In the genomic region with DNA sequence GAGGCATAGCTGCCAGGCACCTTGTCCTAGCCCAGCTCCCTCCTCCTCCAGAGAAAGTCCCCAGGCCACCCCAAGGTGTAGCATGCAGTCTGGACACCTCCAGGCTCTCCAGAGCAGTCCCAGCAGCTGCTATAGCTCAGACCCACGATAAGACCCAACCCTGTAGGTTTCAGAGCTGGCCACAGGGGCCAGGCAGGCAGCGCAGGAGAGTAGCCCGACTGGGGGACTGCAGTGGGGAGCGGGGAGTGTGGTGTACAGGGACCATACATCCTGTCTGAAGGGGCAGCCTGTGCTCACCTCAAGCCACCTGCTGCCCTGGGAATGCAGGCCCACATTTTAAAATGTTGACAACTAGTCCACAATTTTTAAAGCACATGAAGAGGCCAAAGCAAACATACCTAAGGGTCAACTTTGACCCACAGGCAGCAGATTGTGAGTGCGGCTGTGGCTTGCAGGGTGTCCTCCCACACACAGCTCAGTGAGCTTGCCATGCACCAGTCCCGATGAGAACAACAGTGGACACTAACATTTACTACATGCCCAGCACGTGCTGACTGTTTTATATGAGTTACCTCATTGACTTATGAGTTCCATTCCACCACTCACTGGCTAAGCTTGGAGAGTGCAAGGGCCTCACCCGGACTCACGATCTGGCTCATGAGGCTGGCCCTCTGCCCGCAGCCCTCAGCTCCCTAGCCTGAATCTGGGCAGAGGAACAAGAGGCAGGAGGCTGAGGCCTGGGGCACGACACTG, we compare ENCODE assay signal across 1 cellular context.
TF ChIP-seq lines count a peak whose summit lies in the region.

No MANE protein-coding gene starts in this region.

TF ChIP-seq in HepG2, 621 proteins besides CTCF, POLR2A, EP300 and RAD21 (continued from another document and continues in another):
- TF ChIP-seq SOX13 (IDR thresholded peaks at IDR 0.05) (no peak), SOX13 (CRISPR knock-in tag; conservative IDR thresholded peaks at IDR 0.05 in 1 of 2, IDR thresholded peaks at IDR 0.05 in 1 of 2) (peak in 1 of 2 experiments; percentile 56; a peak in 2 of 4 replicates), ZKSCAN1 (IDR thresholded peaks at IDR 0.05; ENCODE audit: low read length) (no peak), MED8 (CRISPR knock-in tag; IDR thresholded peaks at IDR 0.05; ENCODE audit: insufficient replicate concordance) (no peak), MEF2D (CRISPR knock-in tag; IDR thresholded peaks at IDR 0.05) (no peak), RARG (CRISPR knock-in tag; IDR thresholded peaks at IDR 0.05; ENCODE audit: low read depth) (no peak), POLR2G (IDR thresholded peaks at IDR 0.05; ENCODE audit: low read depth, low read length) (no peak), MBD4 (IDR thresholded peaks at IDR 0.05; ENCODE audit: borderline replicate concordance, low read length) (no peak), ZSCAN31 (CRISPR knock-in tag; IDR thresholded peaks at IDR 0.05; ENCODE audit: low read depth) (peak; percentile 64; the same call in 1 of the 2 replicates), RBAK (CRISPR knock-in tag; IDR thresholded peaks at IDR 0.05) (no peak), ELF3 (CRISPR knock-in tag; IDR thresholded peaks at IDR 0.05) (0 out of 2 replicates have a peak, but pooled peaks have one; percentile 28), ZFX (CRISPR knock-in tag; IDR thresholded peaks at IDR 0.05; ENCODE audit: low read depth) (peak; percentile 69), NFYB (CRISPR knock-in tag; IDR thresholded peaks at IDR 0.05) (no peak), ZNF350 (CRISPR knock-in tag; IDR thresholded peaks at IDR 0.05; ENCODE audit: borderline replicate concordance, low read depth) (peak; percentile 63; the same call in 1 of the 2 replicates), YEATS4 (CRISPR knock-in tag; IDR thresholded peaks at IDR 0.05; ENCODE audit: borderline replicate concordance) (0 out of 2 replicates have a peak, but pooled peaks have one; percentile 27), ZNF780A (CRISPR knock-in tag; IDR thresholded peaks at IDR 0.05) (no peak), NCOA2 (CRISPR knock-in tag; IDR thresholded peaks at IDR 0.05) (peak; percentile 45), ATF7 (IDR thresholded peaks at IDR 0.05) (no peak), ATF7 (CRISPR knock-in tag; IDR thresholded peaks at IDR 0.05) (peak; percentile 18; the same call in 1 of the 2 replicates), NBN (conservative IDR thresholded peaks at IDR 0.05) (no peak), NFE2L2 (IDR thresholded peaks at IDR 0.05; ENCODE audit: low read length) (no peak), SAP130 (CRISPR knock-in tag; IDR thresholded peaks at IDR 0.05; ENCODE audit: low read depth) (peak; percentile 58), ARNT (IDR thresholded peaks at IDR 0.05) (no peak), CEBPB (IDR thresholded peaks at IDR 0.05; ENCODE audit: borderline replicate concordance, low read depth, low read length) (no peak), FOXO1 (CRISPR knock-in tag; IDR thresholded peaks at IDR 0.05) (no peak; the same call in 1 of the 2 replicates), JUN (CRISPR knock-in tag; IDR thresholded peaks at IDR 0.05) (no peak), SP5 (CRISPR knock-in tag; IDR thresholded peaks at IDR 0.05; ENCODE audit: borderline replicate concordance, low read depth) (no peak), ELF1 (CRISPR knock-in tag; IDR thresholded peaks at IDR 0.05) (no peak), IRX3 (CRISPR knock-in tag; IDR thresholded peaks at IDR 0.05; ENCODE audit: borderline replicate concordance, low read depth) (no peak), ZNF382 (CRISPR knock-in tag; IDR thresholded peaks at IDR 0.05; ENCODE audit: borderline replicate concordance) (no peak), HDAC2 (CRISPR knock-in tag; IDR thresholded peaks at IDR 0.05) (peak; percentile 52; the same call in 1 of the 2 replicates), SOX5 (CRISPR knock-in tag; IDR thresholded peaks at IDR 0.05; ENCODE audit: borderline replicate concordance) (peak; percentile 67), PLRG1 (conservative IDR thresholded peaks at IDR 0.05) (no peak), ETV5 (CRISPR knock-in tag; IDR thresholded peaks at IDR 0.05; ENCODE audit: borderline replicate concordance) (no peak; the same call in 1 of the 2 replicates)
- TF ChIP-seq, protein P1, sequence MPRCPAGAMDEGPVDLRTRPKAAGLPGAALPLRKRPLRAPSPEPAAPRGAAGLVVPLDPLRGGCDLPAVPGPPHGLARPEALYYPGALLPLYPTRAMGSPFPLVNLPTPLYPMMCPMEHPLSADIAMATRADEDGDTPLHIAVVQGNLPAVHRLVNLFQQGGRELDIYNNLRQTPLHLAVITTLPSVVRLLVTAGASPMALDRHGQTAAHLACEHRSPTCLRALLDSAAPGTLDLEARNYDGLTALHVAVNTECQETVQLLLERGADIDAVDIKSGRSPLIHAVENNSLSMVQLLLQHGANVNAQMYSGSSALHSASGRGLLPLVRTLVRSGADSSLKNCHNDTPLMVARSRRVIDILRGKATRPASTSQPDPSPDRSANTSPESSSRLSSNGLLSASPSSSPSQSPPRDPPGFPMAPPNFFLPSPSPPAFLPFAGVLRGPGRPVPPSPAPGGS (CRISPR knock-in tag; IDR thresholded peaks at IDR 0.05), result 0 out of 2 replicates have a peak, but pooled peaks have one; percentile 64
- TF ChIP-seq, protein P2, sequence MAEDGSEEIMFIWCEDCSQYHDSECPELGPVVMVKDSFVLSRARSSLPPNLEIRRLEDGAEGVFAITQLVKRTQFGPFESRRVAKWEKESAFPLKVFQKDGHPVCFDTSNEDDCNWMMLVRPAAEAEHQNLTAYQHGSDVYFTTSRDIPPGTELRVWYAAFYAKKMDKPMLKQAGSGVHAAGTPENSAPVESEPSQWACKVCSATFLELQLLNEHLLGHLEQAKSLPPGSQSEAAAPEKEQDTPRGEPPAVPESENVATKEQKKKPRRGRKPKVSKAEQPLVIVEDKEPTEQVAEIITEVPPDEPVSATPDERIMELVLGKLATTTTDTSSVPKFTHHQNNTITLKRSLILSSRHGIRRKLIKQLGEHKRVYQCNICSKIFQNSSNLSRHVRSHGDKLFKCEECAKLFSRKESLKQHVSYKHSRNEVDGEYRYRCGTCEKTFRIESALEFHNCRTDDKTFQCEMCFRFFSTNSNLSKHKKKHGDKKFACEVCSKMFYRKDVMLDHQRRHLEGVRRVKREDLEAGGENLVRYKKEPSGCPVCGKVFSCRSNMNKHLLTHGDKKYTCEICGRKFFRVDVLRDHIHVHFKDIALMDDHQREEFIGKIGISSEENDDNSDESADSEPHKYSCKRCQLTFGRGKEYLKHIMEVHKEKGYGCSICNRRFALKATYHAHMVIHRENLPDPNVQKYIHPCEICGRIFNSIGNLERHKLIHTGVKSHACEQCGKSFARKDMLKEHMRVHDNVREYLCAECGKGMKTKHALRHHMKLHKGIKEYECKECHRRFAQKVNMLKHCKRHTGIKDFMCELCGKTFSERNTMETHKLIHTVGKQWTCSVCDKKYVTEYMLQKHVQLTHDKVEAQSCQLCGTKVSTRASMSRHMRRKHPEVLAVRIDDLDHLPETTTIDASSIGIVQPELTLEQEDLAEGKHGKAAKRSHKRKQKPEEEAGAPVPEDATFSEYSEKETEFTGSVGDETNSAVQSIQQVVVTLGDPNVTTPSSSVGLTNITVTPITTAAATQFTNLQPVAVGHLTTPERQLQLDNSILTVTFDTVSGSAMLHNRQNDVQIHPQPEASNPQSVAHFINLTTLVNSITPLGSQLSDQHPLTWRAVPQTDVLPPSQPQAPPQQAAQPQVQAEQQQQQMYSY (CRISPR knock-in tag; IDR thresholded peaks at IDR 0.05), result no peak
- TF ChIP-seq, protein P3, sequence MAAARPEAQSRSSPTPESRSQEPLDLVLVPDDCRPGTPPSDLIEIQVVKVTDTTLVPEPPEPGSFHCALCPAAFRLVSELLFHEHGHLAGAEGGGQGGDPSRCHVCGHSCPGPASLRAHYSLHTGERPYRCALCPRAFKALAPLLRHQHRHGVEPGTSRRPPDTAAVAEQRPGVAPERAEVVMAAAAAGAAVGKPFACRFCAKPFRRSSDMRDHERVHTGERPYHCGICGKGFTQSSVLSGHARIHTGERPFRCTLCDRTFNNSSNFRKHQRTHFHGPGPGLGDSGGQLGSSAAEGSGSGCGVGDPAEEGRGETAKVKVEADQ (CRISPR knock-in tag; IDR thresholded peaks at IDR 0.05; ENCODE audit: borderline replicate concordance), result no peak
- TF ChIP-seq, protein P4, sequence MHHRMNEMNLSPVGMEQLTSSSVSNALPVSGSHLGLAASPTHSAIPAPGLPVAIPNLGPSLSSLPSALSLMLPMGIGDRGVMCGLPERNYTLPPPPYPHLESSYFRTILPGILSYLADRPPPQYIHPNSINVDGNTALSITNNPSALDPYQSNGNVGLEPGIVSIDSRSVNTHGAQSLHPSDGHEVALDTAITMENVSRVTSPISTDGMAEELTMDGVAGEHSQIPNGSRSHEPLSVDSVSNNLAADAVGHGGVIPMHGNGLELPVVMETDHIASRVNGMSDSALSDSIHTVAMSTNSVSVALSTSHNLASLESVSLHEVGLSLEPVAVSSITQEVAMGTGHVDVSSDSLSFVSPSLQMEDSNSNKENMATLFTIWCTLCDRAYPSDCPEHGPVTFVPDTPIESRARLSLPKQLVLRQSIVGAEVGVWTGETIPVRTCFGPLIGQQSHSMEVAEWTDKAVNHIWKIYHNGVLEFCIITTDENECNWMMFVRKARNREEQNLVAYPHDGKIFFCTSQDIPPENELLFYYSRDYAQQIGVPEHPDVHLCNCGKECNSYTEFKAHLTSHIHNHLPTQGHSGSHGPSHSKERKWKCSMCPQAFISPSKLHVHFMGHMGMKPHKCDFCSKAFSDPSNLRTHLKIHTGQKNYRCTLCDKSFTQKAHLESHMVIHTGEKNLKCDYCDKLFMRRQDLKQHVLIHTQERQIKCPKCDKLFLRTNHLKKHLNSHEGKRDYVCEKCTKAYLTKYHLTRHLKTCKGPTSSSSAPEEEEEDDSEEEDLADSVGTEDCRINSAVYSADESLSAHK (CRISPR knock-in tag; IDR thresholded peaks at IDR 0.05; ENCODE audit: borderline replicate concordance), result no peak
- TF ChIP-seq, protein P5, sequence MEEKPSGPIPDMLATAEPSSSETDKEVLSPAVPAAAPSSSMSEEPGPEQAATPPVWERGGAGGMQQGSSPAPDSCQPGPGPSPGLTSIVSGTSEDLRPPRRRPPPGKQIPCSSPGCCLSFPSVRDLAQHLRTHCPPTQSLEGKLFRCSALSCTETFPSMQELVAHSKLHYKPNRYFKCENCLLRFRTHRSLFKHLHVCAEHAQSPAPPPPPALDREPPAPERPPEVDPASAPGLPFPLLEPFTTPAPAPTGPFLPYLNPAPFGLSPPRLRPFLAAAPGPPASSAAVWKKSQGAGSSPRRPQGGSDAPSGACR (CRISPR knock-in tag; IDR thresholded peaks at IDR 0.05), result no peak
- TF ChIP-seq, protein P6, sequence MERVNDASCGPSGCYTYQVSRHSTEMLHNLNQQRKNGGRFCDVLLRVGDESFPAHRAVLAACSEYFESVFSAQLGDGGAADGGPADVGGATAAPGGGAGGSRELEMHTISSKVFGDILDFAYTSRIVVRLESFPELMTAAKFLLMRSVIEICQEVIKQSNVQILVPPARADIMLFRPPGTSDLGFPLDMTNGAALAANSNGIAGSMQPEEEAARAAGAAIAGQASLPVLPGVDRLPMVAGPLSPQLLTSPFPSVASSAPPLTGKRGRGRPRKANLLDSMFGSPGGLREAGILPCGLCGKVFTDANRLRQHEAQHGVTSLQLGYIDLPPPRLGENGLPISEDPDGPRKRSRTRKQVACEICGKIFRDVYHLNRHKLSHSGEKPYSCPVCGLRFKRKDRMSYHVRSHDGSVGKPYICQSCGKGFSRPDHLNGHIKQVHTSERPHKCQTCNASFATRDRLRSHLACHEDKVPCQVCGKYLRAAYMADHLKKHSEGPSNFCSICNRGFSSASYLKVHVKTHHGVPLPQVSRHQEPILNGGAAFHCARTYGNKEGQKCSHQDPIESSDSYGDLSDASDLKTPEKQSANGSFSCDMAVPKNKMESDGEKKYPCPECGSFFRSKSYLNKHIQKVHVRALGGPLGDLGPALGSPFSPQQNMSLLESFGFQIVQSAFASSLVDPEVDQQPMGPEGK (CRISPR knock-in tag; IDR thresholded peaks at IDR 0.05), result 0 out of 2 replicates have a peak, but pooled peaks have one; percentile 39
- TF ChIP-seq, protein P7, sequence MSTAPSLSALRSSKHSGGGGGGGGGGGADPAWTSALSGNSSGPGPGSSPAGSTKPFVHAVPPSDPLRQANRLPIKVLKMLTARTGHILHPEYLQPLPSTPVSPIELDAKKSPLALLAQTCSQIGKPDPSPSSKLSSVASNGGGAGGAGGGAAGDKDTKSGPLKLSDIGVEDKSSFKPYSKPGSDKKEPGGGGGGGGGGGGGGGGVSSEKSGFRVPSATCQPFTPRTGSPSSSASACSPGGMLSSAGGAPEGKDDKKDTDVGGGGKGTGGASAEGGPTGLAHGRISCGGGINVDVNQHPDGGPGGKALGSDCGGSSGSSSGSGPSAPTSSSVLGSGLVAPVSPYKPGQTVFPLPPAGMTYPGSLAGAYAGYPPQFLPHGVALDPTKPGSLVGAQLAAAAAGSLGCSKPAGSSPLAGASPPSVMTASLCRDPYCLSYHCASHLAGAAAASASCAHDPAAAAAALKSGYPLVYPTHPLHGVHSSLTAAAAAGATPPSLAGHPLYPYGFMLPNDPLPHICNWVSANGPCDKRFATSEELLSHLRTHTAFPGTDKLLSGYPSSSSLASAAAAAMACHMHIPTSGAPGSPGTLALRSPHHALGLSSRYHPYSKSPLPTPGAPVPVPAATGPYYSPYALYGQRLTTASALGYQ (CRISPR knock-in tag; IDR thresholded peaks at IDR 0.05), result no peak
- TF ChIP-seq, protein P8, sequence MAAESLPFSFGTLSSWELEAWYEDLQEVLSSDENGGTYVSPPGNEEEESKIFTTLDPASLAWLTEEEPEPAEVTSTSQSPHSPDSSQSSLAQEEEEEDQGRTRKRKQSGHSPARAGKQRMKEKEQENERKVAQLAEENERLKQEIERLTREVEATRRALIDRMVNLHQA (CRISPR knock-in tag; IDR thresholded peaks at IDR 0.05), result no peak
- TF ChIP-seq, protein P9, sequence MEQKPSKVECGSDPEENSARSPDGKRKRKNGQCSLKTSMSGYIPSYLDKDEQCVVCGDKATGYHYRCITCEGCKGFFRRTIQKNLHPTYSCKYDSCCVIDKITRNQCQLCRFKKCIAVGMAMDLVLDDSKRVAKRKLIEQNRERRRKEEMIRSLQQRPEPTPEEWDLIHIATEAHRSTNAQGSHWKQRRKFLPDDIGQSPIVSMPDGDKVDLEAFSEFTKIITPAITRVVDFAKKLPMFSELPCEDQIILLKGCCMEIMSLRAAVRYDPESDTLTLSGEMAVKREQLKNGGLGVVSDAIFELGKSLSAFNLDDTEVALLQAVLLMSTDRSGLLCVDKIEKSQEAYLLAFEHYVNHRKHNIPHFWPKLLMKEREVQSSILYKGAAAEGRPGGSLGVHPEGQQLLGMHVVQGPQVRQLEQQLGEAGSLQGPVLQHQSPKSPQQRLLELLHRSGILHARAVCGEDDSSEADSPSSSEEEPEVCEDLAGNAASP (CRISPR knock-in tag; IDR thresholded peaks at IDR 0.05; ENCODE audit: borderline replicate concordance), result peak; percentile 77; the same call in 1 of the 2 replicates
- TF ChIP-seq, protein P10, sequence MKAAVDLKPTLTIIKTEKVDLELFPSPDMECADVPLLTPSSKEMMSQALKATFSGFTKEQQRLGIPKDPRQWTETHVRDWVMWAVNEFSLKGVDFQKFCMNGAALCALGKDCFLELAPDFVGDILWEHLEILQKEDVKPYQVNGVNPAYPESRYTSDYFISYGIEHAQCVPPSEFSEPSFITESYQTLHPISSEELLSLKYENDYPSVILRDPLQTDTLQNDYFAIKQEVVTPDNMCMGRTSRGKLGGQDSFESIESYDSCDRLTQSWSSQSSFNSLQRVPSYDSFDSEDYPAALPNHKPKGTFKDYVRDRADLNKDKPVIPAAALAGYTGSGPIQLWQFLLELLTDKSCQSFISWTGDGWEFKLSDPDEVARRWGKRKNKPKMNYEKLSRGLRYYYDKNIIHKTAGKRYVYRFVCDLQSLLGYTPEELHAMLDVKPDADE (CRISPR knock-in tag; IDR thresholded peaks at IDR 0.05), result no peak
